10 cellular contexts compared by ENCODE assay signal in genomic region chr13:32535140-32535539, GRCh38. TPM values are rescaled to one million over a fixed set of nuclear protein-coding genes. Genes with fewer than 3 reads are reported as not detected.
DNase-seq lines count a peak whose midpoint lies in the region; ATAC-seq and TF ChIP-seq lines count a peak whose summit lies in the region.
"Had no signal": no experiment of that assay in that cellular context is flagged by ENCODE, and none has a peak within 500 bp of the region (broad histone marks: within the 10 kb centered on the region; RNA-seq: fewer than 3 reads in every experiment).

No MANE protein-coding gene starts in this region.

- H3K4me2 ChIP-seq in DOHH2 (ENCODE audit: low read length) (peak overlapping the region; percentile 10; the same call in 1 of the 2 replicates), Loucy (ENCODE audit: low read depth, low read length, poor library complexity, severe bottlenecking) (peak overlapping the region; percentile 98)

- no peaks in the 10 kb centered on the region for H3K9me2 ChIP-seq in DOHH2 (replicated peaks; ENCODE audit: control insufficient read depth, low read length)
- H3K9me2 ChIP-seq in Loucy (replicated peaks; ENCODE audit: low read depth, low read length), result no peaks in the 10 kb centered on the region

- TF ChIP-seq CTCF in DOHH2 (IDR thresholded peaks at IDR 0.05; ENCODE audit: low read depth, low read length, poor library complexity, severe bottlenecking) (no peak), Loucy (conservative IDR thresholded peaks at IDR 0.05; ENCODE audit: low read length) (no peak), chondrocyte (IDR thresholded peaks at IDR 0.05) (no peak), nephron progenitor cell (IDR thresholded peaks at IDR 0.05) (no peak)

- peaks cover 64% of the 10 kb centered on the region for H3K79me2 ChIP-seq in DOHH2 (ENCODE audit: control insufficient read depth, low read length)
- H3K79me2 ChIP-seq in Loucy (ENCODE audit: insufficient read depth, low read length), result peaks cover 82% of the 10 kb centered on the region

- in situ Hi-C loops in KBM-7 (cut with MboI; ENCODE audit: low pct_unique_long_range_greater_than_20kb, low sequenced_read_pairs), result no loop called here

- H3K36me3 Mint-ChIP-seq in chondrocyte (ENCODE audit: low read depth) (peaks cover 23% of the 10 kb centered on the region), nephron progenitor cell (ENCODE audit: low read depth) (peaks cover 85% of the 10 kb centered on the region)

- peaks cover 67% of the 10 kb centered on the region for H3K4me1 Mint-ChIP-seq in chondrocyte (ENCODE audit: low read depth)
- H3K4me1 Mint-ChIP-seq in nephron progenitor cell, result peaks cover 41% of the 10 kb centered on the region

- peaks cover 12% of the 10 kb centered on the region for H3K4me1 ChIP-seq in DOHH2 (ENCODE audit: control insufficient read depth, low read length)
- peaks cover 71% of the 10 kb centered on the region for H3K4me1 ChIP-seq in Loucy (ENCODE audit: insufficient read depth, low read length, poor library complexity, severe bottlenecking)

- no peak overlapping the region for H2AFZ ChIP-seq in Loucy (ENCODE audit: low read length)

- H3K27me3 Mint-ChIP-seq in chondrocyte (ENCODE audit: low read depth), result no peaks in the 10 kb centered on the region
- H3K27me3 Mint-ChIP-seq in nephron progenitor cell (ENCODE audit: low read depth, poor library complexity), result no peaks in the 10 kb centered on the region

- H3K9me3 Mint-ChIP-seq in chondrocyte (ENCODE audit: low read depth), result no peaks in the 10 kb centered on the region
- peaks cover 44% of the 10 kb centered on the region for H3K9me3 Mint-ChIP-seq in nephron progenitor cell

- H3F3A ChIP-seq in DOHH2 (ENCODE audit: control insufficient read depth, insufficient read depth), result no peaks in the 10 kb centered on the region
- no peaks in the 10 kb centered on the region for H3F3A ChIP-seq in Loucy (ENCODE audit: low read depth)

- peak overlapping the region; percentile 37 for H3K4me3 Mint-ChIP-seq in chondrocyte (ENCODE audit: unreplicated experiment)
- H3K4me3 Mint-ChIP-seq in nephron progenitor cell, result peak overlapping the region; percentile 39

- H3K27me3 ChIP-seq in DOHH2 (ENCODE audit: control insufficient read depth, low read length), result no peaks in the 10 kb centered on the region
- no peaks in the 10 kb centered on the region for H3K27me3 ChIP-seq in Loucy (ENCODE audit: insufficient read depth, low read length, poor library complexity, severe bottlenecking)

- H3K9ac ChIP-seq in Loucy (ENCODE audit: low read depth, low read length, poor library complexity, severe bottlenecking), result peak overlapping the region; percentile 11

- no peak for ATAC-seq in GM21528 (IDR thresholded peaks at IDR 0.05; ENCODE audit: low FRiP score, unreplicated experiment)

- H3K4me3 ChIP-seq in DOHH2 (ENCODE audit: low read length) (no peak overlapping the region), Loucy (ENCODE audit: low read length, poor library complexity, severe bottlenecking) (peak overlapping the region; percentile 88)

- no peaks in the 10 kb centered on the region for H3K9me3 ChIP-seq in DOHH2 (ENCODE audit: control insufficient read depth, insufficient read depth, low read length)
- no peaks in the 10 kb centered on the region for H3K9me3 ChIP-seq in Loucy (ENCODE audit: insufficient read depth, low read depth, low read length)

- H3K27ac Mint-ChIP-seq in chondrocyte (ENCODE audit: unreplicated experiment) (peak overlapping the region; percentile 46), nephron progenitor cell (no peak overlapping the region)

- H3K27ac ChIP-seq in DOHH2 (ENCODE audit: low read depth, low read length), result no peak overlapping the region

- DNase-seq in chondrocyte (ENCODE audit: low spot score), result no peak
- no peak for DNase-seq in nephron progenitor cell
- no peak for DNase-seq in NCI-H2081 (lab: John Stamatoyannopoulos, UW)
- no peak for DNase-seq in KBM-7
- DNase-seq: activated CD4-positive, CD25-positive, alpha-beta regulatory T cell; anterior cingulate cortex; NCI-H446 had no signal

- H3K36me3 ChIP-seq in DOHH2 (ENCODE audit: control insufficient read depth, low read length) (peaks cover 39% of the 10 kb centered on the region), Loucy (ENCODE audit: insufficient read depth, low read length) (peaks cover 3% of the 10 kb centered on the region; the same call in 1 of the 2 replicates)

- H4K20me1 ChIP-seq in DOHH2 (ENCODE audit: control insufficient read depth, insufficient read depth, low read depth, low read length) (no peaks in the 10 kb centered on the region; the same call in 1 of the 2 replicates), Loucy (ENCODE audit: insufficient read depth, low read length, poor library complexity, severe bottlenecking) (peaks cover 55% of the 10 kb centered on the region)

RNA-seq across cellular contexts. Expression of gene N4BP2L2, which starts 3.5 kb away (rescaled TPM):
- 87.3 to 100 TPM (median 90.0 TPM) in 3 replicates for total RNA-seq in chondrocyte

RNA-seq across cellular contexts. Expression of gene PDS5B, which starts 51.1 kb away (rescaled TPM):
- 48.7 to 77.1 TPM (median 49.0 TPM) in 3 replicates for total RNA-seq in chondrocyte
